In genomic region chr4:174522183-174523002, GRCh38 we compare ENCODE assay signal across 8 cellular contexts. TPM values are rescaled to one million over a fixed set of nuclear protein-coding genes. Genes with fewer than 3 reads are reported as not detected.
DNase-seq lines count a peak whose midpoint lies in the region; TF ChIP-seq lines count a peak whose summit lies in the region.

HPGD (minus strand) TSS chr4:174522488; CDS start chr4:174522451, 37 bp downstream.

- CTCF ChIA-PET in HEK293T (lab: Yijun Ruan, JAX): interaction anchor here (0.6 to 0.9 kb wide), 3 partner anchors 12 to 1463 kb away, joined by 3 read pairs; no protein-coding TSS in a partner anchor

- H3K36me3 ChIP-seq in GM06990 (ENCODE audit: control insufficient read depth, insufficient read depth, low read length): no peaks in the 10 kb centered on the region

- H3K27me3 ChIP-seq in GM06990 (replicated peaks; ENCODE audit: control insufficient read depth, insufficient read depth, low read length): no peaks in the 10 kb centered on the region; the same call in 1 of the 2 replicates

- H3K4me3 ChIP-seq in GM06990 (replicated peaks; ENCODE audit: low read depth, low read length): peak within 1 kb of the TSS; percentile 38

- TF ChIP-seq CTCF in GM06990 (IDR thresholded peaks at IDR 0.05; ENCODE audit: insufficient read depth, low read length, poor library complexity, severe bottlenecking): no peak

- DNase-seq in GM06990 (ENCODE audit: extremely low read depth, insufficient read length) (peak; percentile 30), HEK293T (ENCODE audit: extremely low spot score) (peak; percentile 49), NCI-H1105 treated with DMSO at 0.1 percent for 48 hours (lab: John Stamatoyannopoulos, UW) (peak; percentile 37), mesenteric fat pad (ENCODE audit: low spot score) (peak; percentile 91), NCI-H2196 treated with DMSO at 0.1 percent for 48 hours (lab: John Stamatoyannopoulos, UW; ENCODE audit: unreplicated experiment) (no peak)
- DNase-seq in activated CD4-positive, alpha-beta T cell treated with anti-CD3 and anti-CD28 coated beads, Interleukin-2, amount 50 U/mL, for 1 hour: peak; percentile 41
- DNase-seq in effector CD4-positive, alpha-beta T cell: peak; percentile 37
- DNase-seq in stimulated activated CD8-positive, alpha-beta memory T cell treated with anti-CD3 and anti-CD28 coated beads, Interleukin-4, amount 100 ng/mL, for 1 hour (ENCODE audit: low read depth in 2 of 2, low spot score in 1 of 2): peak; percentile 25 to 31

- POLR2A ChIA-PET in HEK293T (lab: Yijun Ruan, JAX): no interaction called here

TF ChIP-seq in HEK293T, 16 proteins besides CTCF, POLR2A, EP300 and RAD21:
- TF ChIP-seq FOXA1 (IDR thresholded peaks at IDR 0.05) (no peak), PKNOX1 (IDR thresholded peaks at IDR 0.05) (peak; percentile 92)

RNA-seq across cellular contexts. Expression of gene HPGD, which starts in this region (rescaled TPM):
- total RNA-seq in mesenteric fat pad: 12.9 TPM
